In genomic region chr10:122515588-122516231, GRCh38 we compare ENCODE assay signal across 8 cellular contexts. TPM values are rescaled to one million over a fixed set of nuclear protein-coding genes. Genes with fewer than 3 reads are reported as not detected.
DNase-seq lines count a peak whose midpoint lies in the region; ATAC-seq and TF ChIP-seq lines count a peak whose summit lies in the region.

No MANE protein-coding gene starts in this region.

- no peaks in the 10 kb centered on the region; the same call in 1 of the 2 replicates for H3K27me3 ChIP-seq in GM06990 (replicated peaks; ENCODE audit: control insufficient read depth, insufficient read depth, low read length)

- no peak overlapping the region for H3K4me3 ChIP-seq in GM06990 (replicated peaks; ENCODE audit: low read depth, low read length)

- no peaks in the 10 kb centered on the region for H3K36me3 ChIP-seq in GM06990 (ENCODE audit: control insufficient read depth, insufficient read depth, low read length)

- intact Hi-C loops in natural killer cell (cut with micrococcal nuclease) = no loop called here

- ATAC-seq in HG03520 (IDR thresholded peaks at IDR 0.05; ENCODE audit: unreplicated experiment) (peak; percentile 75), natural killer cell (peak in 2 of 3 donors; percentile 49 to 71)

- TF ChIP-seq CTCF in GM06990 (IDR thresholded peaks at IDR 0.05; ENCODE audit: insufficient read depth, low read length, poor library complexity, severe bottlenecking) (no peak), natural killer cell (IDR thresholded peaks at IDR 0.05) (no peak)

- H3K4me3 Mint-ChIP-seq in natural killer cell = no peak overlapping the region

- H3K27ac Mint-ChIP-seq in natural killer cell = no peak overlapping the region

- H3K36me3 Mint-ChIP-seq in natural killer cell = no peaks in the 10 kb centered on the region

- H3K4me1 Mint-ChIP-seq in natural killer cell = peaks cover 4 to 7% of the 10 kb centered on the region in 2 donors

- no peaks in the 10 kb centered on the region for H3K9me3 Mint-ChIP-seq in natural killer cell

- peaks cover 6 to 11% of the 10 kb centered on the region in 2 donors for H3K27me3 Mint-ChIP-seq in natural killer cell (ENCODE audit: low read depth in 2 of 2)

- DNase-seq in GM06990 (ENCODE audit: extremely low read depth, insufficient read length) (peak; percentile 41), activated T-helper 1 cell treated with Interleukin-2 at 50 U/mL for 16 hours (ENCODE audit: low read depth) (peak; percentile 54), natural killer cell (no peak), NCI-H2227 treated with DMSO at 0.1 percent for 48 hours (lab: John Stamatoyannopoulos, UW) (no peak), HPDE6-E6E7 (ENCODE audit: extremely low spot score) (no peak), NOMO-1 (lab: John Stamatoyannopoulos, UW; ENCODE audit: unreplicated experiment in 2 of 2) (no peak), AG20443 (ENCODE audit: low spot score) (no peak)

RNA-seq across cellular contexts. Expression of gene DMBT1, which starts 44.8 kb away (rescaled TPM):
- total RNA-seq in natural killer cell = not detected

RNA-seq across cellular contexts. Expression of gene HTRA1, which starts 54.4 kb away (rescaled TPM):
- not detected for total RNA-seq in natural killer cell

Comparison
In these comparisons a context has a peak if more than half of its experiments do, and no peak if none do; other contexts are left out.
1. DNase-seq: peak in GM06990 (single experiment) and activated T-helper 1 cell treated with Interleukin-2 at 50 U/mL for 16 hours (single experiment); none in natural killer cell (single experiment), NCI-H2227 treated with DMSO at 0.1 percent for 48 hours (single experiment), HPDE6-E6E7 (single experiment), NOMO-1 (0 of 2) and AG20443 (single experiment).